In genomic region chr7:110948280-110948679, GRCh38 we compare ENCODE assay signal across 32 cellular contexts.
"Had no signal": no experiment of that assay in that cellular context is flagged by ENCODE, and none has a peak within 500 bp of the region (broad histone marks: within the 10 kb centered on the region; RNA-seq: fewer than 3 reads in every experiment).

No MANE protein-coding gene starts in this region.

- H3K27ac Mint-ChIP-seq: natural killer cell treated with Interleukin-12 subunit alpha and Interleukin-12 subunit beta and Interleukin-15 and Interleukin-18, amount 100 ng/mL, for 72 hours; nephron progenitor cell; stimulated activated memory B cell treated with anti-CD40 and anti-IgM and Interleukin-4, amounts not matched to agents 10 μg/mL and 1 μg/mL and 100 μg/mL, for 72 hours; stimulated activated naive CD8-positive, alpha-beta T cell treated with anti-CD3 and anti-CD28 coated beads, Interleukin-15, amount 100 ng/mL, for 72 hours; type B pancreatic cell had no signal

- H3K36me3 Mint-ChIP-seq: natural killer cell treated with Interleukin-12 subunit alpha and Interleukin-12 subunit beta and Interleukin-15 and Interleukin-18, amount 100 ng/mL, for 72 hours; type B pancreatic cell had no signal

- H3K27me3 ChIP-seq: neutrophil, pancreas, right atrium auricular region, right lobe of liver, sigmoid colon, spleen, suprapubic skin, testis, tibial artery, transverse colon, upper lobe of right lung, uterus had no signal

- DNase-seq: naive thymus-derived CD8-positive, alpha-beta T cell; nephron progenitor cell; nucleus accumbens; pancreas; retina; right lobe of liver; sigmoid colon; spleen; stimulated activated CD4-positive, alpha-beta T cell treated with anti-CD3 and anti-CD28 coated beads, Interleukin-12 subunit alpha, Interleukin-12 subunit beta, amount 100 ng/mL, for 4 hours; stimulated activated CD4-positive, alpha-beta T cell treated with anti-CD3 and anti-CD28 coated beads, Interleukin-1b, Interleukin-23, amount 100 ng/mL, for 48 hours; stimulated activated CD4-positive, alpha-beta T cell treated with anti-CD3 and anti-CD28 coated beads, Interleukin-4, amount 100 ng/mL, for 1 hour; stimulated activated CD4-positive, alpha-beta T cell treated with anti-CD3 and anti-CD28 coated beads, Interleukin-4, amount 100 ng/mL, for 4 hours; stimulated activated CD8-positive, alpha-beta memory T cell treated with anti-CD3 and anti-CD28 coated beads, Interleukin-4, amount 100 ng/mL, for 48 hours; stimulated activated naive CD4-positive, alpha-beta T cell; stimulated activated naive CD8-positive, alpha-beta T cell treated with anti-CD3 and anti-CD28 coated beads, Interleukin-15, amount 100 ng/mL, for 72 hours; stimulated activated naive CD8-positive, alpha-beta T cell treated with anti-CD3 and anti-CD28 coated beads, Interleukin-15, Interleukin-2, amounts not matched to agents 100 U/mL and 50 U/mL, for 24 hours; substantia nigra; testis; tibial artery; transverse colon; upper lobe of right lung; uterus had no signal

- H3K4me1 Mint-ChIP-seq: stimulated activated memory B cell treated with anti-CD40 and anti-IgM and Interleukin-4, amounts not matched to agents 10 μg/mL and 1 μg/mL and 100 μg/mL, for 72 hours had no signal

- H3K4me3 ChIP-seq: pancreas, prostate gland, right atrium auricular region, right lobe of liver, sigmoid colon, skin epidermis, smooth muscle cell, spleen, suprapubic skin, testis, tibial artery, transverse colon, upper lobe of right lung, uterus had no signal

- H3K9me3 Mint-ChIP-seq: nephron progenitor cell; neural crest cell; stimulated activated memory B cell treated with anti-CD40 and anti-IgM and Interleukin-4, amounts not matched to agents 10 μg/mL and 1 μg/mL and 100 μg/mL, for 72 hours; stimulated activated naive CD8-positive, alpha-beta T cell treated with anti-CD3 and anti-CD28 coated beads, Interleukin-15, amount 100 ng/mL, for 72 hours; type B pancreatic cell had no signal

- H3K27ac ChIP-seq: neutrophil, pancreas, prostate gland, right lobe of liver, sigmoid colon, skin epidermis, spleen, suprapubic skin, testis, tibial artery, transverse colon, upper lobe of right lung, uterus had no signal

- H3K36me3 ChIP-seq: neutrophil, pancreas, prostate gland, right atrium auricular region, right lobe of liver, sigmoid colon, spleen, suprapubic skin, tibial artery, transverse colon, upper lobe of right lung, uterus had no signal

- H3K27me3 Mint-ChIP-seq: naive thymus-derived CD8-positive, alpha-beta T cell; natural killer cell treated with Interleukin-12 subunit alpha and Interleukin-12 subunit beta and Interleukin-15 and Interleukin-18, amount 100 ng/mL, for 72 hours; stimulated activated memory B cell treated with anti-CD40 and anti-IgM and Interleukin-4, amounts not matched to agents 10 μg/mL and 1 μg/mL and 100 μg/mL, for 72 hours; stimulated activated naive CD8-positive, alpha-beta T cell treated with anti-CD3 and anti-CD28 coated beads, Interleukin-15, amount 100 ng/mL, for 72 hours; type B pancreatic cell had no signal

- ATAC-seq: naive thymus-derived CD8-positive, alpha-beta T cell; natural killer cell treated with Interleukin-12 subunit alpha and Interleukin-12 subunit beta and Interleukin-15 and Interleukin-18, amount 100 ng/mL, for 72 hours; pancreas; right lobe of liver; stimulated activated memory B cell treated with anti-CD40 and anti-IgM and Interleukin-4, amounts not matched to agents 10 μg/mL and 1 μg/mL and 100 μg/mL, for 72 hours; stimulated activated naive CD8-positive, alpha-beta T cell treated with anti-CD3 and anti-CD28 coated beads, Interleukin-15, amount 100 ng/mL, for 72 hours; stimulated activated naive CD8-positive, alpha-beta T cell treated with anti-CD3 and anti-CD28 coated beads, Interleukin-15, Interleukin-2, amounts not matched to agents 100 U/mL and 50 U/mL, for 24 hours; upper lobe of right lung had no signal

- H3K4me3 Mint-ChIP-seq: naive thymus-derived CD8-positive, alpha-beta T cell; natural killer cell treated with Interleukin-12 subunit alpha and Interleukin-12 subunit beta and Interleukin-15 and Interleukin-18, amount 100 ng/mL, for 72 hours; nephron progenitor cell; neural crest cell; stimulated activated memory B cell treated with anti-CD40 and anti-IgM and Interleukin-4, amounts not matched to agents 10 μg/mL and 1 μg/mL and 100 μg/mL, for 72 hours; stimulated activated naive CD8-positive, alpha-beta T cell treated with anti-CD3 and anti-CD28 coated beads, Interleukin-15, amount 100 ng/mL, for 72 hours; type B pancreatic cell had no signal

- H3K4me1 ChIP-seq: pancreas, prostate gland, right lobe of liver, sigmoid colon, spleen, suprapubic skin, testis, transverse colon, upper lobe of right lung, uterus had no signal

- H3K9me3 ChIP-seq: neutrophil, pancreas, prostate gland, right atrium auricular region, right lobe of liver, sigmoid colon, spleen, suprapubic skin, testis, tibial artery, transverse colon, upper lobe of right lung, uterus had no signal
